In the genomic region with DNA sequence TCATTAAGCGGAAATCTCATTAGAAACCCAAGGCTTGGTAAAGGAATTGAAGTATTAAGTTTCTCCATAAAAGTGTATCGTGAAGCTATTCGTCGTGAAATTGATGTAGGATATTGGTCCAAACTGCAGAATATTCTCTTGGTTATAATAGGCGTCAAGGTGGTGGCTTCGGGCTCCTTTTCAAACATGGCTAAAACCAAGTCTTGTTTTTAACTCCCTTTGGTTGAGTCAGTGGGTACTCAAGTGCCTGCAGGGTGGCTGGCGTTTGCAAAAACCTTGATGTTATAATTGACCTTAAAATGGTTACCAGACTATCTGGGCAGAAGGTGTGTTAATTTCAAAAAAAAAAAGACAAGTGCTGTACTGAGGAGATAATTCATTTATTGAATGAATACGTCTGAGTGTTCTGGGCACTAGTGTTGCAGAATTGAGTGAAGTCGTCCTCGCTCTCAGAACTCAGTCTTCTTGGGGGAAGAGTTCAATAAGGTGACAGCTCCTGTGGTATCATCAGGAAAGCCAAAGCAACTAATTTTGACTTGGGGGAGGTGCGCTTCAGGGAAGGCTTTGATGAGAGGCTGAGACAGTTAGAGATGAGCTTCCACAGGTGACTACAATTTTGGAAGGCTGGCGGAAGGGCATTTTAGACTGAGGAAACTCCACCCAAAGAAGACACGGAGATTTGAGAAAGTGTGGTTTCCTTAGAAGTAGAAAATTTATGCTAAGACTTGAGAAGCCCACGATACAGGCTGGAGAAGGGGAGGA, we compare ENCODE assay signal across 8 cellular contexts. TPM values are rescaled to one million over a fixed set of nuclear protein-coding genes. Genes with fewer than 3 reads are reported as not detected.
A peak's percentile ranks its signal among the peaks of the same experiment; 100 is the strongest.
DNase-seq lines count a peak whose midpoint lies in the region; TF ChIP-seq lines count a peak whose summit lies in the region.

No MANE protein-coding gene starts in this region.

- peaks cover 2% of the 10 kb centered on the region for H3K4me1 ChIP-seq in endodermal cell (ENCODE audit: control insufficient read depth, insufficient read depth, low read length)

- H3K27me3 ChIP-seq in GM06990 (replicated peaks; ENCODE audit: control insufficient read depth, insufficient read depth, low read length) (no peaks in the 10 kb centered on the region), endodermal cell (ENCODE audit: control insufficient read depth, insufficient read depth, low read length, poor library complexity, severe bottlenecking) (no peaks in the 10 kb centered on the region)

- no peaks in the 10 kb centered on the region for H3K36me3 ChIP-seq in GM06990 (ENCODE audit: control insufficient read depth, insufficient read depth, low read length)
- peaks cover 15% of the 10 kb centered on the region for H3K36me3 ChIP-seq in endodermal cell (ENCODE audit: control insufficient read depth, insufficient read depth, low read length)

- peak overlapping the region; percentile 69 for H3K4me3 ChIP-seq in GM06990 (replicated peaks; ENCODE audit: low read depth, low read length)
- peak overlapping the region; percentile 95 for H3K4me3 ChIP-seq in endodermal cell (ENCODE audit: low read length)

- H3K27ac Mint-ChIP-seq in endodermal cell = peak overlapping the region; percentile 71
- H3K27ac Mint-ChIP-seq in osteocyte (ENCODE audit: unreplicated experiment) = peak overlapping the region; percentile 74

- no peaks in the 10 kb centered on the region for H3K9me3 Mint-ChIP-seq in endodermal cell
- no peaks in the 10 kb centered on the region for H3K9me3 Mint-ChIP-seq in osteocyte (ENCODE audit: unreplicated experiment)

- WGBS in endodermal cell (ENCODE audit: insufficient coverage in 1 of 2, insufficient read length in 1 of 2), 2 experiments = 48 to 50% methylated on average over 11 to 14 of the region's 14 CpGs

- peak overlapping the region; percentile 85 for H3K9ac ChIP-seq in endodermal cell (ENCODE audit: extremely low read depth, low read length, poor library complexity, severe bottlenecking)

- peaks cover 17% of the 10 kb centered on the region for H3K27me3 Mint-ChIP-seq in endodermal cell (ENCODE audit: insufficient read depth)
- H3K27me3 Mint-ChIP-seq in osteocyte (ENCODE audit: unreplicated experiment) = no peaks in the 10 kb centered on the region

- no peak overlapping the region for H3K27ac ChIP-seq in endodermal cell (ENCODE audit: low read depth, low read length)

- no peak for DNase-seq in GM06990 (ENCODE audit: extremely low read depth, insufficient read length)
- DNase-seq in RKO (ENCODE audit: low spot score) = peak; percentile 34
- DNase-seq in endodermal cell = no peak
- DNase-seq in osteocyte (ENCODE audit: extremely low spot score, unreplicated experiment) = no peak
- no peak for DNase-seq in NCI-H748 treated with DMSO at 0.1 percent for 48 hours (lab: John Stamatoyannopoulos, UW)
- no peak for DNase-seq in NCI-H146 (lab: John Stamatoyannopoulos, UW)
- DNase-seq in LoVo (ENCODE audit: low spot score) = no peak
- no peak for DNase-seq in GM20000 (ENCODE audit: low spot score)

- peaks cover 13% of the 10 kb centered on the region for H3K36me3 Mint-ChIP-seq in endodermal cell (ENCODE audit: low read depth)
- peaks cover 3% of the 10 kb centered on the region for H3K36me3 Mint-ChIP-seq in osteocyte (ENCODE audit: unreplicated experiment)

- H3K4me1 Mint-ChIP-seq in endodermal cell = peaks cover 42% of the 10 kb centered on the region
- H3K4me1 Mint-ChIP-seq in osteocyte (ENCODE audit: unreplicated experiment) = peaks cover 48% of the 10 kb centered on the region

- no peaks in the 10 kb centered on the region for H3K9me3 ChIP-seq in endodermal cell (ENCODE audit: control insufficient read depth, low read length)

- peak overlapping the region; percentile 84 for H3K4me3 Mint-ChIP-seq in endodermal cell
- peak overlapping the region; percentile 88 for H3K4me3 Mint-ChIP-seq in osteocyte (ENCODE audit: unreplicated experiment)

- TF ChIP-seq CTCF in GM06990 (IDR thresholded peaks at IDR 0.05; ENCODE audit: insufficient read depth, low read length, poor library complexity, severe bottlenecking) = no peak
- no peak for TF ChIP-seq CTCF in endodermal cell (conservative IDR thresholded peaks at IDR 0.05)
- TF ChIP-seq CTCF in osteocyte (IDR thresholded peaks at IDR 0.05) = no peak
- no peak for TF ChIP-seq CTCF in GM20000 (IDR thresholded peaks at IDR 0.05; ENCODE audit: extremely low read depth, missing control alignments)

RNA-seq across cellular contexts. Expression of a gene that starts 1.6 kb away (rescaled TPM):
- total RNA-seq in endodermal cell = 10 to 100 TPM; 29.5 to 37.1 TPM
- 31.3 TPM for polyA plus RNA-seq in endodermal cell (2013, experiment 1 of 2)
- polyA plus RNA-seq in endodermal cell (2013, experiment 2 of 2) = 30.6 TPM
- total RNA-seq in osteocyte = 42.4 and 43.2 TPM in 2 replicates

RNA-seq across cellular contexts. Expression of a gene that starts 58.9 kb away (rescaled TPM):
- total RNA-seq in endodermal cell (10 to 100 TPM; 47.6 to 48.1 TPM), osteocyte (32.7 and 33.9 TPM in 2 replicates)
- polyA plus RNA-seq in endodermal cell (2013, experiment 1 of 2) = 45.2 TPM
- polyA plus RNA-seq in endodermal cell (2013, experiment 2 of 2) = 38.8 TPM
